In the genomic region with DNA sequence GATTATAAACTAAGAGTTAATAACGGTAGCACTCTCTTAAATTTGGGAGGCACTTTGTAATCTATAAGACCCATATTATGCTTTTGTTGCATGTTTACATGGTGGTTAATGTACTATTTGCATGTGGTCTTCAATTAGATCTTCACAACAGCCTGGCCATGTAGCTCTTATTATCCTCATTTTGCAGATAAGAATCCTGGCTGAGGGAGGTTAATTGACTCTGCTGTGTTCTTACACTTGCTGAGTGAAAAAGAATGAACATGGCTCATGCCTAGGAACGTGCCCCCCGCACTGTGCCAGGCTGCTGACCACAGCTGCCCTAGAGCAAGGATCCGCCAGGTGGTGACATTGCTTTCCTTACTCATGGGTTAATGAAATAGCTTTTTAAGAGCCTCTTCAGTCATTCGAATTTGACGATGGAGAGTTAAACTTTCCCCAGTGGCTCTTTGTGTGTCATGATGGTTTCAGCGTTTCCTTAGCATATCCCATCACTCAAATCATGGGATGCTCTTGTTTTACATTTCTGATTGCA, we compare ENCODE assay signal across 20 cellular contexts.
DNase-seq lines count a peak whose midpoint lies in the region; ATAC-seq and TF ChIP-seq lines count a peak whose summit lies in the region.
"Had no signal": no experiment of that assay in that cellular context is flagged by ENCODE, and none has a peak within 500 bp of the region (broad histone marks: within the 10 kb centered on the region; RNA-seq: fewer than 3 reads in every experiment).

No MANE protein-coding gene starts in this region.

- H3K27me3 ChIP-seq in HCT116 (ENCODE audit: insufficient read depth, low read length), result peaks cover 4% of the 10 kb centered on the region; the same call in 1 of the 2 replicates
- H3K27me3 ChIP-seq: adrenal gland had no signal

- no peak overlapping the region for H3K9ac ChIP-seq in HCT116 (ENCODE audit: low read length)

- no TSS peak for BruUV-seq in HCT116 (replicated peaks; lab: Mats Ljungman, UMichigan)

- DNase-seq in DMS 273 (lab: John Stamatoyannopoulos, UW; ENCODE audit: unreplicated experiment) (peak; percentile 60), DMS 273 treated with DMSO at 0.1 percent for 48 hours (lab: John Stamatoyannopoulos, UW) (no peak), HCT116 (ENCODE audit: low read depth, low spot score) (no peak), OCI-M1 (lab: John Stamatoyannopoulos, UW) (peak; percentile 6), fibroblast of villous mesenchyme (ENCODE audit: low read depth) (no peak)
- DNase-seq in activated CD8-positive, alpha-beta memory T cell treated with anti-CD3 and anti-CD28 coated beads for 24 hours, result no peak
- DNase-seq: activated CD4-positive, alpha-beta memory T cell treated with anti-CD3 and anti-CD28 coated beads, Interleukin-2, amount 10 ng/mL, durations not matched to agents 7 days and 5 days; adrenal gland; CD8-positive, alpha-beta T cell; foreskin melanocyte; IMR-90; naive B cell; NCI-H1930; NCI-H82; posterior cingulate gyrus; SIG-M5; stimulated activated naive B cell treated with anti-CD40 and anti-IgM and Interleukin-4, amounts not matched to agents 10 μg/mL and 1 μg/mL and 100 μg/mL, for 72 hours had no signal

- no peaks in the 10 kb centered on the region for H3K9me3 ChIP-seq in HCT116 (ENCODE audit: control insufficient read depth in 1 of 2, insufficient read depth in 1 of 2, low read depth in 1 of 2, low read length in 2 of 2)
- H3K9me3 ChIP-seq: adrenal gland had no signal

- CTCF ChIA-PET in HCT116 (lab: Charles Lee), result interaction anchor here (0.8 to 1.2 kb wide), 3 partner anchors 16 to 786 kb away, joined by 3 to 4 read pairs (median 3); no protein-coding TSS in a partner anchor

- intact Hi-C loops in HCT116 (cut with micrococcal nuclease), result no loop called here

- peak in 2 of 3 experiments; percentile 40 to 43; a peak in 3 of 6 replicates for TF ChIP-seq CTCF in HCT116 (IDR thresholded peaks at IDR 0.05 in 2 of 3, conservative IDR thresholded peaks at IDR 0.05 in 1 of 3; ENCODE audit: borderline replicate concordance in 1 of 3, insufficient read depth in 1 of 3, low read depth in 2 of 3, low read length in 2 of 3)
- TF ChIP-seq CTCF in fibroblast of villous mesenchyme (IDR thresholded peaks at IDR 0.05; ENCODE audit: insufficient read depth, low read depth, low read length), result peak; percentile 23

- H2AFZ ChIP-seq in HCT116 (ENCODE audit: low read depth, low read length, poor library complexity, severe bottlenecking), result no peak overlapping the region

- no peak overlapping the region for H3K27ac ChIP-seq in HCT116 (ENCODE audit: low read depth, low read length)
- H3K27ac ChIP-seq: 22Rv1, adrenal gland had no signal

- H3K79me2 ChIP-seq in HCT116 (ENCODE audit: insufficient read depth, low read length), result no peaks in the 10 kb centered on the region

- peak; percentile 25; the same call in 1 of the 2 replicates for TF ChIP-seq RAD21 in HCT116 (IDR thresholded peaks at IDR 0.05; ENCODE audit: low read depth)

- H3K4me3 ChIP-seq in HCT116 (replicated peaks in 1 of 2; ENCODE audit: low read depth in 1 of 2, low read length in 2 of 2), result no peak overlapping the region
- no peak overlapping the region for H3K4me3 ChIP-seq in fibroblast of villous mesenchyme (ENCODE audit: low read depth, low read length)
- H3K4me3 ChIP-seq: adrenal gland had no signal

- no peak overlapping the region for H3K4me2 ChIP-seq in HCT116 (ENCODE audit: low read length)

- no peaks in the 10 kb centered on the region for H3K36me3 ChIP-seq in HCT116 (ENCODE audit: control insufficient read depth in 1 of 2, insufficient read depth in 2 of 2, low read length in 2 of 2)
- H3K36me3 ChIP-seq: adrenal gland had no signal

- ATAC-seq in HCT116, result peak; percentile 65
- no peak for ATAC-seq in HG03095 (IDR thresholded peaks at IDR 0.05; ENCODE audit: unreplicated experiment)
- no peak for ATAC-seq in GM18867 (IDR thresholded peaks at IDR 0.05; ENCODE audit: unreplicated experiment)
- ATAC-seq: CD8-positive, alpha-beta T cell; stimulated activated naive B cell treated with anti-CD40 and anti-IgM and Interleukin-4, amounts not matched to agents 10 μg/mL and 1 μg/mL and 100 μg/mL, for 72 hours had no signal

- no peaks in the 10 kb centered on the region; the same call in 1 of the 2 replicates for H4K20me1 ChIP-seq in HCT116 (ENCODE audit: insufficient read depth)

- no peak for TF ChIP-seq POLR2A in HCT116 (IDR thresholded peaks at IDR 0.05; ENCODE audit: borderline replicate concordance, extremely low read depth, insufficient read depth, insufficient read length)

- no peaks in the 10 kb centered on the region for H3K4me1 ChIP-seq in HCT116 (ENCODE audit: control insufficient read depth in 1 of 2, insufficient read depth in 2 of 2, low read length in 2 of 2)
- H3K4me1 ChIP-seq: adrenal gland had no signal

- POLR2A ChIA-PET in HCT116 (lab: Charles Lee), result no interaction called here

- H3K9me2 ChIP-seq in HCT116 (ENCODE audit: insufficient read depth), result no peaks in the 10 kb centered on the region

- RAD21 ChIA-PET in HCT116 (lab: Charles Lee; ENCODE audit: low non-redundant PET in 1 of 2, low total read pairs in 2 of 2, uncharacterized antibody in 2 of 2, unreplicated experiment in 2 of 2), result no interaction called here

TF ChIP-seq in HCT116, 20 proteins besides CTCF, POLR2A, EP300 and RAD21:
- no peak for TF ChIP-seq JUND (IDR thresholded peaks at IDR 0.05)
- TF ChIP-seq ZBTB33 (IDR thresholded peaks at IDR 0.05; ENCODE audit: extremely low read depth, insufficient replicate concordance, low read length), result no peak
- TF ChIP-seq YY1 (IDR thresholded peaks at IDR 0.05; ENCODE audit: extremely low read depth, insufficient replicate concordance, low read depth, low read length), result no peak
- TF ChIP-seq EZH2phosphoT487 (IDR thresholded peaks at IDR 0.05; ENCODE audit: borderline replicate concordance), result no peak
- no peak for TF ChIP-seq SIN3A (IDR thresholded peaks at IDR 0.05; ENCODE audit: low read depth)
TF ChIP-seq in HCT116: peak in this region for 0.

Comparison
In these comparisons a context has a peak if more than half of its experiments do, and no peak if none do; other contexts are left out.
1. DNase-seq: peak in DMS 273 (single experiment) and OCI-M1 (single experiment); none in DMS 273 treated with DMSO at 0.1 percent for 48 hours (single experiment), HCT116 (single experiment), fibroblast of villous mesenchyme (single experiment) and activated CD8-positive, alpha-beta memory T cell treated with anti-CD3 and anti-CD28 coated beads for 24 hours (single experiment).